16 cellular contexts compared by ENCODE assay signal in genomic region chr10:78846770-78847169, GRCh38.
DNase-seq lines count a peak whose midpoint lies in the region; ATAC-seq lines count a peak whose summit lies in the region.
"Had no signal": no experiment of that assay in that cellular context is flagged by ENCODE, and none has a peak within 500 bp of the region (broad histone marks: within the 10 kb centered on the region; RNA-seq: fewer than 3 reads in every experiment).

No MANE protein-coding gene starts in this region.

- ATAC-seq in left ventricle myocardium superior, result peak; percentile 97
- ATAC-seq: activated naive CD4-positive, alpha-beta T cell treated with anti-CD3 and anti-CD28 coated beads, Interleukin-2, amount 50 U/mL, for 72 hours; mucosa of descending colon; stimulated activated naive CD8-positive, alpha-beta T cell treated with anti-CD3 and anti-CD28 coated beads, Interleukin-15, amount 100 ng/mL, for 72 hours; upper lobe of right lung had no signal

- intact Hi-C loops in left ventricle myocardium superior (cut with micrococcal nuclease), result no loop called here

- DNase-seq in NCI-H1694 (lab: John Stamatoyannopoulos, UW), result peak; percentile 87
- peak in 48 of 58 donors; percentile 7 to 81 (median 42) for DNase-seq in anterior cingulate cortex (lab: John Stamatoyannopoulos, UW)
- peak; percentile 77 for DNase-seq in left ventricle myocardium superior
- peak; percentile 72 for DNase-seq in retina
- DNase-seq in AG20443 (ENCODE audit: low spot score), result no peak
- DNase-seq in stimulated activated CD4-positive, alpha-beta T cell treated with anti-CD3 and anti-CD28 coated beads, Interleukin-2, amount 100 ng/mL, for 24 hours, result no peak
- no peak for DNase-seq in effector CD8-positive, alpha-beta T cell (lab: John Stamatoyannopoulos, UW)
- DNase-seq in activated naive CD4-positive, alpha-beta T cell (lab: John Stamatoyannopoulos, UW), result no peak
- DNase-seq: activated CD4-positive, alpha-beta T cell treated with anti-CD3 and anti-CD28 coated beads for 1 hour; Calu3; cortex of kidney; GOT3; mucosa of descending colon; stimulated activated naive CD8-positive, alpha-beta T cell treated with anti-CD3 and anti-CD28 coated beads, Interleukin-15, amount 100 ng/mL, for 72 hours; upper lobe of right lung had no signal

Comparison
In these comparisons a context has a peak if more than half of its experiments do, and no peak if none do; other contexts are left out.
1. DNase-seq: peak in NCI-H1694 (single experiment), anterior cingulate cortex (48 of 58), left ventricle myocardium superior (single experiment) and retina (single experiment); none in AG20443 (single experiment), stimulated activated CD4-positive, alpha-beta T cell treated with anti-CD3 and anti-CD28 coated beads, Interleukin-2, amount 100 ng/mL, for 24 hours (0 of 2), effector CD8-positive, alpha-beta T cell (single experiment) and activated naive CD4-positive, alpha-beta T cell (0 of 4).